21 cellular contexts compared by ENCODE assay signal in genomic region chr3:125037498-125038150, GRCh38. TPM values are rescaled to one million over a fixed set of nuclear protein-coding genes. Genes with fewer than 3 reads are reported as not detected.
A peak's percentile ranks its signal among the peaks of the same experiment; 100 is the strongest.
DNase-seq lines count a peak whose midpoint lies in the region; ATAC-seq and TF ChIP-seq lines count a peak whose summit lies in the region.
"Had no signal": no experiment of that assay in that cellular context is flagged by ENCODE, and none has a peak within 500 bp of the region (broad histone marks: within the 10 kb centered on the region; RNA-seq: fewer than 3 reads in every experiment).

No MANE protein-coding gene starts in this region.

- no peak overlapping the region for H3K4me3 Mint-ChIP-seq in central memory CD8-positive, alpha-beta T cell
- H3K4me3 Mint-ChIP-seq in memory B cell (no peak overlapping the region), WTC11 (no peak overlapping the region)
- H3K4me3 Mint-ChIP-seq: activated B cell treated with CpG ODN at 0.5 μM for 24 hours; activated CD4-positive, alpha-beta memory T cell treated with anti-CD3 and anti-CD28 coated beads, Interleukin-2, amount 10 ng/mL, durations not matched to agents 7 days and 5 days; activated naive CD4-positive, alpha-beta T cell treated with anti-CD3 and anti-CD28 coated beads, Interleukin-2, amount 10 ng/mL, durations not matched to agents 7 days and 5 days; activated T-cell treated with anti-CD3 and anti-CD28 coated beads, Interleukin-2, amount 50 U/mL, for 24 hours had no signal

- no peak overlapping the region for H3K4me3 ChIP-seq in RWPE2 (ENCODE audit: severe bottlenecking)
- H3K4me3 ChIP-seq: hepatocyte, lower lobe of right lung, spleen had no signal

- no peak for TF ChIP-seq CTCF in RWPE2 (IDR thresholded peaks at IDR 0.05; ENCODE audit: poor library complexity, severe bottlenecking)
- no peak for TF ChIP-seq CTCF in WTC11 (IDR thresholded peaks at IDR 0.05)

- peaks cover 45% of the 10 kb centered on the region for H3K4me1 Mint-ChIP-seq in central memory CD8-positive, alpha-beta T cell
- peaks cover 9% of the 10 kb centered on the region for H3K4me1 Mint-ChIP-seq in memory B cell
- H3K4me1 Mint-ChIP-seq in WTC11 = peaks cover 32% of the 10 kb centered on the region

- H3K27me3 ChIP-seq in RWPE2 (ENCODE audit: insufficient read depth, poor library complexity, severe bottlenecking) = no peaks in the 10 kb centered on the region
- H3K27me3 ChIP-seq: hepatocyte, spleen had no signal

- H3K4me1 ChIP-seq in RWPE2 (ENCODE audit: insufficient read depth, poor library complexity, severe bottlenecking) = no peaks in the 10 kb centered on the region

- H3K9me3 Mint-ChIP-seq in central memory CD8-positive, alpha-beta T cell = peaks cover 6% of the 10 kb centered on the region
- H3K9me3 Mint-ChIP-seq in memory B cell (peaks cover 4% of the 10 kb centered on the region), WTC11 (peaks cover 20% of the 10 kb centered on the region)
- H3K9me3 Mint-ChIP-seq: activated B cell treated with CpG ODN at 0.5 μM for 24 hours had no signal

- H3K36me3 Mint-ChIP-seq in central memory CD8-positive, alpha-beta T cell (ENCODE audit: insufficient read depth) = peaks cover 3% of the 10 kb centered on the region
- peaks cover 4% of the 10 kb centered on the region for H3K36me3 Mint-ChIP-seq in memory B cell
- peaks cover 17% of the 10 kb centered on the region for H3K36me3 Mint-ChIP-seq in WTC11

- H3K27ac ChIP-seq in RWPE2 (ENCODE audit: poor library complexity, severe bottlenecking) (no peak overlapping the region), substantia nigra (ENCODE audit: low read depth, low read length, poor library complexity, severe bottlenecking) (peak overlapping the region; percentile 11)
- H3K27ac ChIP-seq: hepatocyte, KMS-11 had no signal

- H3K9me3 ChIP-seq in RWPE2 (ENCODE audit: severe bottlenecking) = peaks cover 2% of the 10 kb centered on the region
- H3K9me3 ChIP-seq: lower lobe of right lung had no signal

- H3K27me3 Mint-ChIP-seq in central memory CD8-positive, alpha-beta T cell = no peaks in the 10 kb centered on the region
- H3K27me3 Mint-ChIP-seq in memory B cell (no peaks in the 10 kb centered on the region), WTC11 (ENCODE audit: low read depth) (no peaks in the 10 kb centered on the region)
- H3K27me3 Mint-ChIP-seq: activated B cell treated with CpG ODN at 0.5 μM for 24 hours; activated naive CD4-positive, alpha-beta T cell treated with anti-CD3 and anti-CD28 coated beads, Interleukin-2, amount 10 ng/mL, durations not matched to agents 7 days and 5 days; activated T-cell treated with anti-CD3 and anti-CD28 coated beads, Interleukin-2, amount 50 U/mL, for 24 hours had no signal

- CTCF ChIA-PET in WTC11 (lab: Charles Lee) = no interaction called here

- POLR2A ChIA-PET in WTC11 (lab: Charles Lee) = interaction anchor here (0.6 kb wide), 1 partner anchor 145 kb away, joined by 4 read pairs; no protein-coding TSS in a partner anchor

- H3K36me3 ChIP-seq in RWPE2 (ENCODE audit: low read depth) = peaks cover 15% of the 10 kb centered on the region
- H3K36me3 ChIP-seq: lower lobe of right lung had no signal

- no peak overlapping the region for H3K27ac Mint-ChIP-seq in central memory CD8-positive, alpha-beta T cell (ENCODE audit: low read depth)
- peak overlapping the region; percentile 48 for H3K27ac Mint-ChIP-seq in memory B cell
- H3K27ac Mint-ChIP-seq in WTC11 = no peak overlapping the region
- H3K27ac Mint-ChIP-seq: activated B cell treated with CpG ODN at 0.5 μM for 24 hours; activated CD4-positive, alpha-beta memory T cell treated with anti-CD3 and anti-CD28 coated beads, Interleukin-2, amount 10 ng/mL, durations not matched to agents 7 days and 5 days; activated naive CD4-positive, alpha-beta T cell treated with anti-CD3 and anti-CD28 coated beads, Interleukin-2, amount 10 ng/mL, durations not matched to agents 7 days and 5 days; activated T-cell treated with anti-CD3 and anti-CD28 coated beads, Interleukin-2, amount 50 U/mL, for 24 hours had no signal

- ATAC-seq in RWPE2 (ENCODE audit: low read depth) (peak; percentile 56; the same call in 2 of the 3 replicates), memory B cell (ENCODE audit: low read depth) (no peak), GM19324 (IDR thresholded peaks at IDR 0.05; ENCODE audit: low FRiP score, unreplicated experiment) (no peak), WTC11 (no peak)
- peak; percentile 28 for ATAC-seq in central memory CD8-positive, alpha-beta T cell (replicated peaks; ENCODE audit: extremely low read depth, poor library complexity, severe bottlenecking)
- ATAC-seq: lower lobe of right lung, SK-N-SH treated with all-trans-retinoic acid at 6 μM for 48 hours had no signal

- DNase-seq in RWPE2 (ENCODE audit: low spot score) (no peak), memory B cell (ENCODE audit: low spot score in 2 of 2) (no peak), substantia nigra (lab: John Stamatoyannopoulos, UW) (no peak), WTC11 (ENCODE audit: low spot score) (no peak)
- DNase-seq in central memory CD8-positive, alpha-beta T cell (ENCODE audit: low spot score in 2 of 2) = no peak
- no peak for DNase-seq in effector CD8-positive, alpha-beta T cell (lab: John Stamatoyannopoulos, UW)
- DNase-seq: activated B cell treated with CpG ODN at 0.5 μM for 24 hours; activated CD4-positive, alpha-beta memory T cell treated with anti-CD3 and anti-CD28 coated beads, Interleukin-2, amount 10 ng/mL, durations not matched to agents 7 days and 5 days; activated naive CD4-positive, alpha-beta T cell treated with anti-CD3 and anti-CD28 coated beads, Interleukin-2, amount 10 ng/mL, durations not matched to agents 7 days and 5 days; activated T-cell treated with anti-CD3 and anti-CD28 coated beads, Interleukin-2, amount 50 U/mL, for 24 hours; DND-41; lower lobe of right lung; NCI-H187 treated with DMSO at 0.1 percent for 48 hours; NCI-H510A; NK-92 treated with Interleukin-12 subunit alpha and Interleukin-12 subunit beta, amount 100 ng/mL, for 24 hours; spleen; stimulated activated CD4-positive, alpha-beta T cell treated with anti-CD3 and anti-CD28 coated beads, Interleukin-4, amount 100 ng/mL, for 4 hours had no signal

TF ChIP-seq in WTC11, 78 proteins besides CTCF, POLR2A, EP300 and RAD21:
- TF ChIP-seq ATF6 (CRISPR knock-in tag; IDR thresholded peaks at IDR 0.05) = no peak
- TF ChIP-seq E2F5 (CRISPR knock-in tag; IDR thresholded peaks at IDR 0.05) = no peak
- TF ChIP-seq STAT6 (CRISPR knock-in tag; conservative IDR thresholded peaks at IDR 0.05; ENCODE audit: low read depth) = no peak
- no peak for TF ChIP-seq IRF2 (CRISPR knock-in tag; IDR thresholded peaks at IDR 0.05; ENCODE audit: borderline replicate concordance, low read depth)
- no peak for TF ChIP-seq JUN (CRISPR knock-in tag; IDR thresholded peaks at IDR 0.05)
- TF ChIP-seq TP53 (CRISPR knock-in tag; IDR thresholded peaks at IDR 0.05) = no peak

RNA-seq across cellular contexts. Expression of gene HEG1, which starts 18.2 kb away (rescaled TPM):
- total RNA-seq in WTC11 (2021) = 7.9 to 14.6 TPM (median 8.7 TPM) in 3 replicates

Comparison
In these comparisons a context has a peak if more than half of its experiments do, and no peak if none do; other contexts are left out.
1. ATAC-seq: peak in RWPE2 (single experiment) and central memory CD8-positive, alpha-beta T cell (single experiment); none in memory B cell (single experiment), GM19324 (single experiment) and WTC11 (single experiment).